In the genomic region with DNA sequence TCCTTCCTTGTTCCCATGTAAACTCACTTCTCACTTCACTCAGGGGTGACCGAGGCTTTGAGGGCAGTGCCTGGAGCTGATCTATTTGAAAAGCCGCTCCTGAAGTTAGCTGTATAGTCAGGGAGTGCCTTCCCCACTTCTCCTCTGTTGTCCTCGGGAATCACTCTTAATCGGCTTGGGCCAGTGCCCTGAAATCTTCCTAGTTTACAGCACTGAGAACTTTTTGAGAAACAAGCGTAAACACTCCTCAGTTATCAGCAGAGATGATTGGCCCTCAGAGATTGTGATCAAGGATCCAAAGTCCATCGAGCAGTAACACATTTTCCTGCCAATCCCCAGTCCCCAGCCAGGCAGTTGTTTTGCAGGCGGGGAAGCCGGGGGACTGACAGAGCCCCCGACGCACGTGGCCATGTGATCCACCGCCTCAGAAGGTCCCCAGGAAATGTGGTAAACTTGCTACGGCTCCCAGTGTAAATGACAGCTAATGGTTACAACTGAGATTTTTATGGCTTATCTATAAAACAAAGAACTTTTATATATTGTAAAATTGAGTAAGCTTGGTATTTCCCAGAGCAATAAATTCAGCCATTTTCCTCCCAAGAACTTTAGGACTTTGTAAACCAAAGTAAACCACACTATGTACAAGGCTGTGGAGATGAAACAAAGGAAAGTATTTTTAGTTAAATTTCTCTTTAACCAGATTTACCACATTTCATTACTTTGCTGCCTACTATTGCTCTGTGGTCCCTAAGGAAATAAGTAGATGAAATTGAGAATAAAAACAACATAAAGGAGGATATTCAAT, we compare ENCODE assay signal across 21 cellular contexts. TPM values are rescaled to one million over a fixed set of nuclear protein-coding genes. Genes with fewer than 3 reads are reported as not detected.
DNase-seq lines count a peak whose midpoint lies in the region; ATAC-seq, FAIRE-seq and TF ChIP-seq lines count a peak whose summit lies in the region.
"Had no signal": no experiment of that assay in that cellular context is flagged by ENCODE, and none has a peak within 500 bp of the region (broad histone marks: within the 10 kb centered on the region; RNA-seq: fewer than 3 reads in every experiment).

No MANE protein-coding gene starts in this region.

- CTCF ChIA-PET in WTC11 (lab: Charles Lee): no interaction called here

- DNase-seq in DMS53 (lab: John Stamatoyannopoulos, UW) (peak; percentile 22), DMS53 treated with DMSO at 0.1 percent for 48 hours (lab: John Stamatoyannopoulos, UW; ENCODE audit: unreplicated experiment) (no peak), WTC11 (ENCODE audit: low spot score) (no peak), left lobe of liver (ENCODE audit: low spot score) (peak; percentile 85), small intestine (peak; percentile 66), NOMO-1 treated with DMSO at 0.1 percent for 48 hours (lab: John Stamatoyannopoulos, UW; ENCODE audit: unreplicated experiment) (no peak), COLO668 (lab: John Stamatoyannopoulos, UW; ENCODE audit: unreplicated experiment) (no peak)
- DNase-seq: activated CD8-positive, alpha-beta memory T cell treated with anti-CD3 and anti-CD28 coated beads, Interleukin-2, amount 10 ng/mL, durations not matched to agents 7 days and 5 days; activated naive CD4-positive, alpha-beta T cell; CD4-positive, CD25-positive, alpha-beta regulatory T cell; central memory CD4-positive, alpha-beta T cell; MV-4-11; NCI-H2107; SIG-M5; stimulated activated CD8-positive, alpha-beta memory T cell treated with anti-CD3 and anti-CD28 coated beads, Interleukin-4, amount 100 ng/mL, for 48 hours had no signal

- H3K36me3 ChIP-seq in small intestine (ENCODE audit: control insufficient read depth in 2 of 2, insufficient read depth in 2 of 2, low read length in 2 of 2): no peaks in the 10 kb centered on the region

- H3K9me3 Mint-ChIP-seq in WTC11: peaks cover 4% of the 10 kb centered on the region; the same call in 1 of the 2 replicates
- H3K9me3 Mint-ChIP-seq: CD4-positive, CD25-positive, alpha-beta regulatory T cell had no signal

- no peak overlapping the region for H3K27ac Mint-ChIP-seq in WTC11
- H3K27ac Mint-ChIP-seq: activated CD8-positive, alpha-beta memory T cell treated with anti-CD3 and anti-CD28 coated beads, Interleukin-2, amount 10 ng/mL, durations not matched to agents 7 days and 5 days had no signal

- H3K4me3 ChIP-seq in small intestine (ENCODE audit: low read depth in 1 of 2, low read length in 2 of 2): peak overlapping the region in 1 of 2 donors; percentile 18

- H3K4me3 Mint-ChIP-seq in WTC11: no peak overlapping the region
- H3K4me3 Mint-ChIP-seq: activated CD8-positive, alpha-beta memory T cell treated with anti-CD3 and anti-CD28 coated beads, Interleukin-2, amount 10 ng/mL, durations not matched to agents 7 days and 5 days; CD4-positive, CD25-positive, alpha-beta regulatory T cell had no signal

- H3K4me1 Mint-ChIP-seq in WTC11: no peaks in the 10 kb centered on the region

- POLR2A ChIA-PET in WTC11 (lab: Charles Lee): no interaction called here

- H3K27me3 Mint-ChIP-seq in WTC11 (ENCODE audit: low read depth): no peaks in the 10 kb centered on the region

- no peaks in the 10 kb centered on the region for H3K9me3 ChIP-seq in small intestine (ENCODE audit: control insufficient read depth, low read depth)

- WGBS in small intestine, 3 donors: 8 to 28% (median 12%) methylated on average over 13 of the region's 13 CpGs

- H3K4me1 ChIP-seq in small intestine (ENCODE audit: control insufficient read depth in 2 of 2, insufficient read depth in 1 of 2, low read depth in 1 of 2, low read length in 1 of 2): peaks cover 0 to 3% of the 10 kb centered on the region in 2 donors

- no peak for FAIRE-seq in small intestine (lab: Jason Lieb, UNC)
- FAIRE-seq: endothelial cell of umbilical vein, GM12891 had no signal

- peak; percentile 34; the same call in 1 of the 2 replicates for ATAC-seq in WTC11
- ATAC-seq in left lobe of liver: peak; percentile 79
- no peak for ATAC-seq in GM18858 (IDR thresholded peaks at IDR 0.05; ENCODE audit: unreplicated experiment)
- ATAC-seq: activated CD8-positive, alpha-beta memory T cell treated with anti-CD3 and anti-CD28 coated beads, Interleukin-2, amount 10 ng/mL, durations not matched to agents 7 days and 5 days had no signal

- TF ChIP-seq CTCF in WTC11 (IDR thresholded peaks at IDR 0.05): no peak

- peak overlapping the region in 1 of 2 donors; percentile 64 for H3K27ac ChIP-seq in small intestine (ENCODE audit: low read depth in 1 of 2, low read length in 1 of 2)
- H3K27ac ChIP-seq: 22Rv1 had no signal

- no peaks in the 10 kb centered on the region for H3K36me3 Mint-ChIP-seq in WTC11
- H3K36me3 Mint-ChIP-seq: activated CD8-positive, alpha-beta memory T cell treated with anti-CD3 and anti-CD28 coated beads, Interleukin-2, amount 10 ng/mL, durations not matched to agents 7 days and 5 days; CD4-positive, CD25-positive, alpha-beta regulatory T cell had no signal

- no peaks in the 10 kb centered on the region for H3K27me3 ChIP-seq in small intestine (ENCODE audit: control insufficient read depth in 2 of 2, insufficient read depth in 2 of 2, low read length in 2 of 2)

TF ChIP-seq in WTC11, 78 proteins besides CTCF, POLR2A, EP300 and RAD21:
- TF ChIP-seq SP1 (CRISPR knock-in tag; conservative IDR thresholded peaks at IDR 0.05) (no peak), ETV6 (CRISPR knock-in tag; IDR thresholded peaks at IDR 0.05) (no peak), NR2C2 (CRISPR knock-in tag; IDR thresholded peaks at IDR 0.05) (no peak), GTF2I (CRISPR knock-in tag; conservative IDR thresholded peaks at IDR 0.05) (no peak), RELA (CRISPR knock-in tag; IDR thresholded peaks at IDR 0.05; ENCODE audit: borderline replicate concordance) (no peak), KAT7 (CRISPR knock-in tag; IDR thresholded peaks at IDR 0.05; ENCODE audit: borderline replicate concordance) (no peak), EMX1 (CRISPR knock-in tag; IDR thresholded peaks at IDR 0.05) (no peak), GABPB1 (CRISPR knock-in tag; IDR thresholded peaks at IDR 0.05) (no peak)

RNA-seq across cellular contexts. Expression of a gene that starts 53.5 kb away (rescaled TPM):
- total RNA-seq in WTC11 (2021) (not detected in 3 replicates), left lobe of liver (not detected)
- polyA plus RNA-seq in small intestine: not detected
- total RNA-seq: activated CD8-positive, alpha-beta memory T cell treated with anti-CD3 and anti-CD28 coated beads, Interleukin-2, amount 10 ng/mL, durations not matched to agents 7 days and 5 days; CD4-positive, CD25-positive, alpha-beta regulatory T cell; endothelial cell of umbilical vein; HT1080; urinary bladder had no signal
- polyA plus RNA-seq: CD4-positive, CD25-positive, alpha-beta regulatory T cell; endothelial cell of umbilical vein; urinary bladder had no signal

Comparison
In these comparisons a context has a peak if more than half of its experiments do, and no peak if none do; other contexts are left out.
1. DNase-seq: peak in DMS53 (single experiment), left lobe of liver (single experiment) and small intestine (single experiment); none in DMS53 treated with DMSO at 0.1 percent for 48 hours (single experiment), WTC11 (single experiment), NOMO-1 treated with DMSO at 0.1 percent for 48 hours (single experiment) and COLO668 (single experiment).